ENCODE assay signal across 24 cellular contexts in the genomic region with DNA sequence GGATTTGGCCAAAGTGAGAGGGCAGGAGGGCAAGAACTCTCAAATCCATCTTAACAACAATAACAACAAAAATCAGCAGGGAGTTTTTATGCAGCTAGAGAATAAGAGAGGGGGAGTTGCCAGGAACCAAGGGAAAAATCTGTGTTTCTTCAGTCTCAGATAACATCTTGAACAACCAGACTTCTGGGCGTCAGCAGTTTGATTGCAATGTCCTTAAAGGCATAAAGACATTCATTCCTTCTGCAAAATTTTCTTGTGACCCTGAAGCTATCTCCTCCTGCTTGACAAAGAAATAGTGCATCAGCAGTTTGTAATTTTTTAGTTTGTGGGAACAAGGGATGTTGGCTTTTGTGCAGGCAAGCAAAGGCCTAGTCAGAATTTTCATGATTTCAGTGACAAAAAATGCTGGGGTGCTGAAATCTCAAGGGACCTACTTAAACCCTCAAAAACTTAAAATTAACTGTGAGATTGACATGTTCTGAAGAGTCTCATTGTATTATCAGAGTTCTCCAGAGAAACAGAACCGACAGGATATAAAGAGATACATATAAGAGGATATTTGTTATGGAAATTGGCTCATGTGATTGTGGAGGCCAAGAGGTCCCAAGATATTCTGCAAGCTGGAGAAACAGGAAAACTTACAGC.
"Had no signal": no experiment of that assay in that cellular context is flagged by ENCODE, and none has a peak within 500 bp of the region (broad histone marks: within the 10 kb centered on the region; RNA-seq: fewer than 3 reads in every experiment).

No MANE protein-coding gene starts in this region.

- H3K4me1 ChIP-seq: esophagus muscularis mucosa, sigmoid colon, upper lobe of right lung had no signal

- H3K4me1 Mint-ChIP-seq: activated CD4-positive, alpha-beta T cell treated with anti-CD3 and anti-CD28 coated beads for 36 hours; activated naive CD4-positive, alpha-beta T cell treated with anti-CD3 and anti-CD28 coated beads, Interleukin-2, amount 10 ng/mL, durations not matched to agents 7 days and 5 days; brain; stimulated activated memory B cell treated with anti-CD40 and anti-IgM and Interleukin-4, amounts not matched to agents 10 μg/mL and 1 μg/mL and 100 μg/mL, for 72 hours had no signal

- H3K27ac ChIP-seq: esophagus muscularis mucosa, heart left ventricle, sigmoid colon, upper lobe of right lung had no signal

- H3K9me3 Mint-ChIP-seq: activated naive CD4-positive, alpha-beta T cell treated with anti-CD3 and anti-CD28 coated beads, Interleukin-2, amount 10 ng/mL, durations not matched to agents 7 days and 5 days had no signal

- FAIRE-seq: islet of Langerhans had no signal

- DNase-seq: activated CD4-positive, alpha-beta T cell treated with anti-CD3 and anti-CD28 coated beads for 36 hours; activated CD4-positive, alpha-beta T cell treated with anti-CD3 and anti-CD28 coated beads, Interleukin-2, amount 50 U/mL, for 4 hours; activated CD8-positive, alpha-beta memory T cell treated with anti-CD3 and anti-CD28 coated beads, Interleukin-2, amount 50 U/mL, for 48 hours; activated effector memory CD4-positive, alpha-beta T cell treated with Interleukin-2 at 50 U/mL for 16 hours; activated naive CD4-positive, alpha-beta T cell treated with anti-CD3 and anti-CD28 coated beads, Interleukin-2, amount 10 ng/mL, durations not matched to agents 7 days and 5 days; activated T-cell treated with anti-CD3 and anti-CD28 coated beads, Interleukin-2, amount 50 U/mL, for 72 hours; anterior cingulate cortex; effector CD8-positive, alpha-beta T cell; heart left ventricle; mucosa of descending colon; occipital lobe; sigmoid colon; stimulated activated CD4-positive, alpha-beta T cell treated with anti-CD3 and anti-CD28 coated beads, Interleukin-15, amount 100 ng/mL, for 24 hours; T-helper 1 cell; T-helper 9 cell; upper lobe of right lung had no signal

- H3K4me3 ChIP-seq: esophagus muscularis mucosa, heart left ventricle, mucosa of descending colon, sigmoid colon, smooth muscle cell, upper lobe of right lung had no signal

- H3K36me3 ChIP-seq: esophagus muscularis mucosa, heart left ventricle, sigmoid colon, upper lobe of right lung had no signal

- H3K9me3 ChIP-seq: esophagus muscularis mucosa, mucosa of descending colon, sigmoid colon, upper lobe of right lung had no signal

- H3K4me2 ChIP-seq: smooth muscle cell had no signal

- H3K27me3 Mint-ChIP-seq: activated naive CD4-positive, alpha-beta T cell treated with anti-CD3 and anti-CD28 coated beads, Interleukin-2, amount 10 ng/mL, durations not matched to agents 7 days and 5 days; brain; dendritic cell treated with granulocyte-macrophage colony-stimulating factor and Interleukin-4, amounts not matched to agents 40 ng/mL and 50 ng/mL, for 4 days; stimulated activated memory B cell treated with anti-CD40 and anti-IgM and Interleukin-4, amounts not matched to agents 10 μg/mL and 1 μg/mL and 100 μg/mL, for 72 hours had no signal

- H3K36me3 Mint-ChIP-seq: activated naive CD4-positive, alpha-beta T cell treated with anti-CD3 and anti-CD28 coated beads, Interleukin-2, amount 10 ng/mL, durations not matched to agents 7 days and 5 days; brain; stimulated activated memory B cell treated with anti-CD40 and anti-IgM and Interleukin-4, amounts not matched to agents 10 μg/mL and 1 μg/mL and 100 μg/mL, for 72 hours had no signal

- H3K4me3 Mint-ChIP-seq: activated CD4-positive, alpha-beta T cell treated with anti-CD3 and anti-CD28 coated beads for 36 hours; activated naive CD4-positive, alpha-beta T cell treated with anti-CD3 and anti-CD28 coated beads, Interleukin-2, amount 10 ng/mL, durations not matched to agents 7 days and 5 days; activated T-cell treated with anti-CD3 and anti-CD28 coated beads, Interleukin-2, amount 50 U/mL, for 72 hours; brain; dendritic cell treated with granulocyte-macrophage colony-stimulating factor and Interleukin-4, amounts not matched to agents 40 ng/mL and 50 ng/mL, for 4 days; neural crest cell; stimulated activated memory B cell treated with anti-CD40 and anti-IgM and Interleukin-4, amounts not matched to agents 10 μg/mL and 1 μg/mL and 100 μg/mL, for 72 hours; WTC11 had no signal

- H3K27me3 ChIP-seq: esophagus muscularis mucosa, heart left ventricle, sigmoid colon, upper lobe of right lung had no signal

- H3K27ac Mint-ChIP-seq: activated CD4-positive, alpha-beta T cell treated with anti-CD3 and anti-CD28 coated beads for 36 hours; activated naive CD4-positive, alpha-beta T cell treated with anti-CD3 and anti-CD28 coated beads, Interleukin-2, amount 10 ng/mL, durations not matched to agents 7 days and 5 days; activated T-cell treated with anti-CD3 and anti-CD28 coated beads, Interleukin-2, amount 50 U/mL, for 72 hours; dendritic cell treated with granulocyte-macrophage colony-stimulating factor and Interleukin-4, amounts not matched to agents 40 ng/mL and 50 ng/mL, for 4 days; stimulated activated memory B cell treated with anti-CD40 and anti-IgM and Interleukin-4, amounts not matched to agents 10 μg/mL and 1 μg/mL and 100 μg/mL, for 72 hours; WTC11 had no signal

- ATAC-seq: activated CD4-positive, alpha-beta T cell treated with anti-CD3 and anti-CD28 coated beads for 36 hours; activated T-cell treated with anti-CD3 and anti-CD28 coated beads, Interleukin-2, amount 50 U/mL, for 72 hours; heart left ventricle; mucosa of descending colon; stimulated activated memory B cell treated with anti-CD40 and anti-IgM and Interleukin-4, amounts not matched to agents 10 μg/mL and 1 μg/mL and 100 μg/mL, for 72 hours; upper lobe of right lung; WTC11 had no signal
